8 cellular contexts compared by ENCODE assay signal in the genomic region with DNA sequence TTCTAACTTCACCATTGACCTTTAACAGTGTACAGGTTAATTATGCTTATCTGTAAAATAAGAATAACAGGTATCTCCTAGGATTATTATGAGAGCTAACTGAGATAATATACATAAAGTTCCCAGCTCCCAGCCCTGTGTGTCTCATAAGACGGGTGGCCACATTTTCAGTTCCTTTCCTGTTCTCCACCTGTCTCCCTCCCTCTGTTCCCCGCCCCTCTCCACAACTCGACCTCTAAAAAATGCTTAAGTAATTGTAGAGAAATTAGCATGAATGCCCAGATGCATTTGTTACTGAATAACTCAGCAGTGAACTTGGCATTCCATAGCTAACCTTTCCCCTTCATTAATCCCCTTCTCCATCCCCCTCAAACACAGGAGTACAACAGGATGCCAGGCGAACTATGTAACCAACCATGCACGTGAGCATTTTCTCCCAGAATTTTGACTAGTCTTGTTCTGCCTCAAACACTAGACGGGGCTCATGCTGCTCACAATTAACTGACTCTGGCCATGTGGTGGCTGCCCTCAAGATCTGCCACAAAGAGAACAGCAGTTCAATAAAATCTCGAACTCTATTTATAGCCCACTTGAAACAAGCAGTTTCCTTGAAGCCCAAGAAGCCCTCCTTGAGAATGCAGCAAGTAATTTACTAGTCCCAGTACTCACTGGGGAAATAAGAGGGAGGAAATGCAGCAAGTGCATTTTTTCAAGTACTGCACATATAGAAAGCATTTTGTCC.
DNase-seq lines count a peak whose midpoint lies in the region; ATAC-seq and TF ChIP-seq lines count a peak whose summit lies in the region.

No MANE protein-coding gene starts in this region.

- WGBS in HUES64, result 20% methylated on average over 5 of the region's 7 CpGs
- WGBS in suprapubic skin, result 56% methylated on average over 7 of the region's 7 CpGs

- POLR2A ChIA-PET in WTC11 (lab: Charles Lee), result no interaction called here

- TF ChIP-seq CTCF in WTC11 (IDR thresholded peaks at IDR 0.05) (no peak), suprapubic skin (IDR thresholded peaks at IDR 0.05) (no peak)

- TF ChIP-seq POLR2A in suprapubic skin (IDR thresholded peaks at IDR 0.05), result no peak

- H3K27ac ChIP-seq in HUES64 (ENCODE audit: low read depth, low read length) (peak overlapping the region; percentile 84), suprapubic skin (no peak overlapping the region)

- ATAC-seq in WTC11 (peak; percentile 89), left colon (peak; percentile 74), HG02840 (IDR thresholded peaks at IDR 0.05; ENCODE audit: low FRiP score, unreplicated experiment) (no peak)

- H3K4me1 ChIP-seq in HUES64 (ENCODE audit: insufficient read depth, low read length) (peaks cover 49% of the 10 kb centered on the region), suprapubic skin (peaks cover 22% of the 10 kb centered on the region)

- peak overlapping the region; percentile 59 for H3K9ac ChIP-seq in HUES64 (ENCODE audit: low read depth, low read length)

- H3K9me3 ChIP-seq in HUES64 (ENCODE audit: insufficient read depth, low read depth, low read length) (no peaks in the 10 kb centered on the region), suprapubic skin (no peaks in the 10 kb centered on the region)

- no peak for TF ChIP-seq EP300 in suprapubic skin (IDR thresholded peaks at IDR 0.05)

- no peak overlapping the region for H3K4me3 ChIP-seq in HUES64 (ENCODE audit: low read length)
- no peak overlapping the region for H3K4me3 ChIP-seq in suprapubic skin

- CTCF ChIA-PET in WTC11 (lab: Charles Lee), result interaction anchor here (2.0 kb wide), 1 partner anchor 29 kb away, joined by 17 read pairs; no protein-coding TSS in a partner anchor

- intact Hi-C loops in left colon (cut with DNase I, micrococcal nuclease), result no loop called here

- no peaks in the 10 kb centered on the region for H3K27me3 Mint-ChIP-seq in WTC11 (ENCODE audit: low read depth)

- peak overlapping the region; percentile 63 for H3K27ac Mint-ChIP-seq in WTC11

- no peaks in the 10 kb centered on the region for H3K9me3 Mint-ChIP-seq in WTC11

- peak; percentile 11 for DNase-seq in NCI-H2107 treated with DMSO at 0.1 percent for 48 hours (lab: John Stamatoyannopoulos, UW; ENCODE audit: unreplicated experiment)
- DNase-seq in NCI-H2107 (lab: John Stamatoyannopoulos, UW), result no peak
- peak; percentile 34 for DNase-seq in WTC11 (ENCODE audit: low spot score)
- DNase-seq in left colon, result peak; percentile 26 to 40
- no peak for DNase-seq in suprapubic skin (ENCODE audit: low spot score in 2 of 2)
- no peak for DNase-seq in stimulated activated CD4-positive, alpha-beta T cell treated with anti-CD3 and anti-CD28 coated beads, Interleukin-4, amount 100 ng/mL, for 24 hours

- peaks cover 64% of the 10 kb centered on the region for H3K4me1 Mint-ChIP-seq in WTC11

- no peaks in the 10 kb centered on the region for H3K36me3 Mint-ChIP-seq in WTC11

- no peaks in the 10 kb centered on the region for H3K36me3 ChIP-seq in HUES64 (ENCODE audit: insufficient read depth, low read length)
- H3K36me3 ChIP-seq in suprapubic skin, result no peaks in the 10 kb centered on the region

- H3K27me3 ChIP-seq in HUES64 (ENCODE audit: insufficient read depth, low read length), result no peaks in the 10 kb centered on the region
- no peaks in the 10 kb centered on the region for H3K27me3 ChIP-seq in suprapubic skin

- H3K4me3 Mint-ChIP-seq in WTC11, result peak overlapping the region; percentile 28

TF ChIP-seq in WTC11, 78 proteins besides CTCF, POLR2A, EP300 and RAD21:
- TF ChIP-seq TEAD1 (CRISPR knock-in tag; IDR thresholded peaks at IDR 0.05), result peak; percentile 51; the same call in 1 of the 2 replicates
- TF ChIP-seq, protein P1, sequence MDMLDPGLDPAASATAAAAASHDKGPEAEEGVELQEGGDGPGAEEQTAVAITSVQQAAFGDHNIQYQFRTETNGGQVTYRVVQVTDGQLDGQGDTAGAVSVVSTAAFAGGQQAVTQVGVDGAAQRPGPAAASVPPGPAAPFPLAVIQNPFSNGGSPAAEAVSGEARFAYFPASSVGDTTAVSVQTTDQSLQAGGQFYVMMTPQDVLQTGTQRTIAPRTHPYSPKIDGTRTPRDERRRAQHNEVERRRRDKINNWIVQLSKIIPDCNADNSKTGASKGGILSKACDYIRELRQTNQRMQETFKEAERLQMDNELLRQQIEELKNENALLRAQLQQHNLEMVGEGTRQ (CRISPR knock-in tag; IDR thresholded peaks at IDR 0.05), result peak; percentile 30; the same call in 1 of the 2 replicates
- TF ChIP-seq, protein P2, sequence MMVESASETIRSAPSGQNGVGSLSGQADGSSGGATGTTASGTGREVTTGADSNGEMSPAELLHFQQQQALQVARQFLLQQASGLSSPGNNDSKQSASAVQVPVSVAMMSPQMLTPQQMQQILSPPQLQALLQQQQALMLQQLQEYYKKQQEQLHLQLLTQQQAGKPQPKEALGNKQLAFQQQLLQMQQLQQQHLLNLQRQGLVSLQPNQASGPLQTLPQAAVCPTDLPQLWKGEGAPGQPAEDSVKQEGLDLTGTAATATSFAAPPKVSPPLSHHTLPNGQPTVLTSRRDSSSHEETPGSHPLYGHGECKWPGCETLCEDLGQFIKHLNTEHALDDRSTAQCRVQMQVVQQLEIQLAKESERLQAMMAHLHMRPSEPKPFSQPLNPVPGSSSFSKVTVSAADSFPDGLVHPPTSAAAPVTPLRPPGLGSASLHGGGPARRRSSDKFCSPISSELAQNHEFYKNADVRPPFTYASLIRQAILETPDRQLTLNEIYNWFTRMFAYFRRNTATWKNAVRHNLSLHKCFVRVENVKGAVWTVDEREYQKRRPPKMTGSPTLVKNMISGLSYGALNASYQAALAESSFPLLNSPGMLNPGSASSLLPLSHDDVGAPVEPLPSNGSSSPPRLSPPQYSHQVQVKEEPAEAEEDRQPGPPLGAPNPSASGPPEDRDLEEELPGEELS (CRISPR knock-in tag; IDR thresholded peaks at IDR 0.05), result peak; percentile 50; the same call in 1 of the 2 replicates
- TF ChIP-seq, protein P3, sequence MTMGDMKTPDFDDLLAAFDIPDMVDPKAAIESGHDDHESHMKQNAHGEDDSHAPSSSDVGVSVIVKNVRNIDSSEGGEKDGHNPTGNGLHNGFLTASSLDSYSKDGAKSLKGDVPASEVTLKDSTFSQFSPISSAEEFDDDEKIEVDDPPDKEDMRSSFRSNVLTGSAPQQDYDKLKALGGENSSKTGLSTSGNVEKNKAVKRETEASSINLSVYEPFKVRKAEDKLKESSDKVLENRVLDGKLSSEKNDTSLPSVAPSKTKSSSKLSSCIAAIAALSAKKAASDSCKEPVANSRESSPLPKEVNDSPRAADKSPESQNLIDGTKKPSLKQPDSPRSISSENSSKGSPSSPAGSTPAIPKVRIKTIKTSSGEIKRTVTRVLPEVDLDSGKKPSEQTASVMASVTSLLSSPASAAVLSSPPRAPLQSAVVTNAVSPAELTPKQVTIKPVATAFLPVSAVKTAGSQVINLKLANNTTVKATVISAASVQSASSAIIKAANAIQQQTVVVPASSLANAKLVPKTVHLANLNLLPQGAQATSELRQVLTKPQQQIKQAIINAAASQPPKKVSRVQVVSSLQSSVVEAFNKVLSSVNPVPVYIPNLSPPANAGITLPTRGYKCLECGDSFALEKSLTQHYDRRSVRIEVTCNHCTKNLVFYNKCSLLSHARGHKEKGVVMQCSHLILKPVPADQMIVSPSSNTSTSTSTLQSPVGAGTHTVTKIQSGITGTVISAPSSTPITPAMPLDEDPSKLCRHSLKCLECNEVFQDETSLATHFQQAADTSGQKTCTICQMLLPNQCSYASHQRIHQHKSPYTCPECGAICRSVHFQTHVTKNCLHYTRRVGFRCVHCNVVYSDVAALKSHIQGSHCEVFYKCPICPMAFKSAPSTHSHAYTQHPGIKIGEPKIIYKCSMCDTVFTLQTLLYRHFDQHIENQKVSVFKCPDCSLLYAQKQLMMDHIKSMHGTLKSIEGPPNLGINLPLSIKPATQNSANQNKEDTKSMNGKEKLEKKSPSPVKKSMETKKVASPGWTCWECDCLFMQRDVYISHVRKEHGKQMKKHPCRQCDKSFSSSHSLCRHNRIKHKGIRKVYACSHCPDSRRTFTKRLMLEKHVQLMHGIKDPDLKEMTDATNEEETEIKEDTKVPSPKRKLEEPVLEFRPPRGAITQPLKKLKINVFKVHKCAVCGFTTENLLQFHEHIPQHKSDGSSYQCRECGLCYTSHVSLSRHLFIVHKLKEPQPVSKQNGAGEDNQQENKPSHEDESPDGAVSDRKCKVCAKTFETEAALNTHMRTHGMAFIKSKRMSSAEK (CRISPR knock-in tag; IDR thresholded peaks at IDR 0.05; ENCODE audit: borderline replicate concordance), result no peak
- no peak for TF ChIP-seq SOX15 (CRISPR knock-in tag; IDR thresholded peaks at IDR 0.05)
- TF ChIP-seq, protein P4, sequence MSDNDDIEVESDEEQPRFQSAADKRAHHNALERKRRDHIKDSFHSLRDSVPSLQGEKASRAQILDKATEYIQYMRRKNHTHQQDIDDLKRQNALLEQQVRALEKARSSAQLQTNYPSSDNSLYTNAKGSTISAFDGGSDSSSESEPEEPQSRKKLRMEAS (CRISPR knock-in tag; IDR thresholded peaks at IDR 0.05), result peak; percentile 60; the same call in 1 of the 2 replicates
- peak; percentile 54; the same call in 1 of the 2 replicates for TF ChIP-seq ETV6 (CRISPR knock-in tag; IDR thresholded peaks at IDR 0.05)
- TF ChIP-seq PRRX2 (CRISPR knock-in tag; IDR thresholded peaks at IDR 0.05), result no peak
- TF ChIP-seq, protein P5, sequence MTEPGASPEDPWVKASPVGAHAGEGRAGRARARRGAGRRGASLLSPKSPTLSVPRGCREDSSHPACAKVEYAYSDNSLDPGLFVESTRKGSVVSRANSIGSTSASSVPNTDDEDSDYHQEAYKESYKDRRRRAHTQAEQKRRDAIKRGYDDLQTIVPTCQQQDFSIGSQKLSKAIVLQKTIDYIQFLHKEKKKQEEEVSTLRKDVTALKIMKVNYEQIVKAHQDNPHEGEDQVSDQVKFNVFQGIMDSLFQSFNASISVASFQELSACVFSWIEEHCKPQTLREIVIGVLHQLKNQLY (CRISPR knock-in tag; IDR thresholded peaks at IDR 0.05), result no peak
- no peak for TF ChIP-seq ZNF232 (CRISPR knock-in tag; IDR thresholded peaks at IDR 0.05)
- TF ChIP-seq FOXK1 (CRISPR knock-in tag; IDR thresholded peaks at IDR 0.05), result 0 out of 2 replicates have a peak, but pooled peaks have one; percentile 29
- TF ChIP-seq TP53 (CRISPR knock-in tag; IDR thresholded peaks at IDR 0.05), result 0 out of 2 replicates have a peak, but pooled peaks have one; percentile 23

Comparison
In these comparisons a context has a peak if more than half of its experiments do, and no peak if none do; other contexts are left out.
1. DNase-seq: peak in NCI-H2107 treated with DMSO at 0.1 percent for 48 hours (single experiment), WTC11 (single experiment) and left colon (2 of 2); none in NCI-H2107 (single experiment), suprapubic skin (0 of 2) and stimulated activated CD4-positive, alpha-beta T cell treated with anti-CD3 and anti-CD28 coated beads, Interleukin-4, amount 100 ng/mL, for 24 hours (single experiment).